18 cellular contexts compared by ENCODE assay signal in genomic region chr6:87099472-87099871, GRCh38. TPM values are rescaled to one million over a fixed set of nuclear protein-coding genes. Genes with fewer than 3 reads are reported as not detected.
A peak's percentile ranks its signal among the peaks of the same experiment; 100 is the strongest.
DNase-seq lines count a peak whose midpoint lies in the region; ATAC-seq and TF ChIP-seq lines count a peak whose summit lies in the region.
"Had no signal": no experiment of that assay in that cellular context is flagged by ENCODE, and none has a peak within 500 bp of the region (broad histone marks: within the 10 kb centered on the region; RNA-seq: fewer than 3 reads in every experiment).

No MANE protein-coding gene starts in this region.

- H3K9me2 ChIP-seq in OCI-LY7 (ENCODE audit: insufficient read depth, low read length) = no peaks in the 10 kb centered on the region
- no peaks in the 10 kb centered on the region for H3K9me2 ChIP-seq in PC-3 (replicated peaks; ENCODE audit: low read length)

- intact Hi-C loops in OCI-LY7 (cut with micrococcal nuclease; ENCODE audit: unreplicated experiment) = no loop called here
- intact Hi-C loops in PC-3 (cut with micrococcal nuclease) = no loop called here
- intact Hi-C loops in Right ventricle myocardium inferior (cut with DNase I) = no loop called here

- CTCF ChIA-PET in OCI-LY7 (lab: Charles Lee; ENCODE audit: unreplicated experiment) = no interaction called here
- CTCF ChIA-PET in PC-3 (lab: Charles Lee) = no interaction called here

- peak; percentile 95 for ATAC-seq in GM18520 (IDR thresholded peaks at IDR 0.05; ENCODE audit: unreplicated experiment)
- ATAC-seq in GM21528 (IDR thresholded peaks at IDR 0.05; ENCODE audit: low FRiP score, unreplicated experiment) = peak; percentile 78
- ATAC-seq in HG03159 (IDR thresholded peaks at IDR 0.05; ENCODE audit: unreplicated experiment) = peak; percentile 57
- no peak for ATAC-seq in GM21447 (IDR thresholded peaks at IDR 0.05; ENCODE audit: unreplicated experiment)
- no peak for ATAC-seq in PC-3
- ATAC-seq in Right ventricle myocardium inferior = no peak
- ATAC-seq: stimulated activated naive CD8-positive, alpha-beta T cell treated with anti-CD3 and anti-CD28 coated beads, Interleukin-15, Interleukin-2, amounts not matched to agents 100 U/mL and 50 U/mL, for 24 hours had no signal

- no TSS peak for BruUV-seq in OCI-LY7 (replicated peaks; lab: Mats Ljungman, UMichigan)
- BruUV-seq in PC-3 (replicated peaks; lab: Mats Ljungman, UMichigan) = no TSS peak

- H2AFZ ChIP-seq in OCI-LY7 (ENCODE audit: low read length) (no peak overlapping the region), PC-3 (ENCODE audit: low read length) (no peak overlapping the region)

- H3K27me3 ChIP-seq in PC-3 (ENCODE audit: low read length) = peaks cover 47% of the 10 kb centered on the region
- H3K27me3 ChIP-seq: Peyer's patch had no signal

- H3F3A ChIP-seq in PC-3 (ENCODE audit: low read length, unreplicated experiment) = no peaks in the 10 kb centered on the region

- no peak overlapping the region for H3K4me2 ChIP-seq in OCI-LY7 (ENCODE audit: low read length)
- no peak overlapping the region for H3K4me2 ChIP-seq in PC-3 (ENCODE audit: low read length)

- H3K4me1 ChIP-seq in OCI-LY7 (ENCODE audit: insufficient read depth, low read length, poor library complexity, severe bottlenecking) = no peaks in the 10 kb centered on the region
- no peaks in the 10 kb centered on the region for H3K4me1 ChIP-seq in PC-3 (ENCODE audit: insufficient read depth, low read length)
- H3K4me1 ChIP-seq: Peyer's patch had no signal

- H3K4me3 ChIP-seq in OCI-LY7 (ENCODE audit: low read depth, low read length, poor library complexity, severe bottlenecking) (no peak overlapping the region), PC-3 (ENCODE audit: low read length) (no peak overlapping the region)
- H3K4me3 ChIP-seq: Peyer's patch had no signal

- H3K36me3 ChIP-seq in OCI-LY7 (ENCODE audit: insufficient read depth, low read length) (no peaks in the 10 kb centered on the region), PC-3 (ENCODE audit: low read depth, low read length) (no peaks in the 10 kb centered on the region)
- H3K36me3 ChIP-seq: Peyer's patch had no signal

- POLR2A ChIA-PET in OCI-LY7 (lab: Charles Lee) (interaction anchor here (0.6 to 1.1 kb wide), 2 partner anchors 9 to 1211 kb away, joined by 3 read pairs; no protein-coding TSS in a partner anchor), PC-3 (lab: Charles Lee; ENCODE audit: unreplicated experiment) (no interaction called here)

- H3K79me2 ChIP-seq in OCI-LY7 (ENCODE audit: insufficient read depth, low read depth, low read length) (no peaks in the 10 kb centered on the region), PC-3 (ENCODE audit: low read length) (no peaks in the 10 kb centered on the region)

- no peak overlapping the region for H3K9ac ChIP-seq in PC-3 (ENCODE audit: low read length)

- H4K20me1 ChIP-seq in OCI-LY7 (ENCODE audit: insufficient read depth, low read length) (no peaks in the 10 kb centered on the region), PC-3 (ENCODE audit: low read length) (no peaks in the 10 kb centered on the region)

- no peak for DNase-seq in OCI-LY7 (ENCODE audit: low spot score)
- no peak for DNase-seq in PC-3
- no peak for DNase-seq in Right ventricle myocardium inferior (ENCODE audit: missing footprints)
- DNase-seq: activated CD8-positive, alpha-beta memory T cell treated with anti-CD3 and anti-CD28 coated beads for 24 hours; activated naive CD8-positive, alpha-beta T cell treated with anti-CD3 and anti-CD28 coated beads for 36 hours; AML-193; Peyer's patch; posterior cingulate gyrus; stimulated activated CD4-positive, alpha-beta T cell treated with anti-CD3 and anti-CD28 coated beads, Interleukin-2, amount 100 ng/mL, for 48 hours; stimulated activated naive CD8-positive, alpha-beta T cell treated with anti-CD3 and anti-CD28 coated beads, Interleukin-15, Interleukin-2, amounts not matched to agents 100 U/mL and 50 U/mL, for 24 hours; T1000 had no signal

- H3K27ac ChIP-seq in VCaP (peak overlapping the region; percentile 43), OCI-LY7 (ENCODE audit: low read depth, low read length, poor library complexity, severe bottlenecking) (no peak overlapping the region), PC-3 (ENCODE audit: low read length) (no peak overlapping the region)
- H3K27ac ChIP-seq: Peyer's patch had no signal

- TF ChIP-seq CTCF in VCaP (conservative IDR thresholded peaks at IDR 0.05) (no peak), OCI-LY7 (conservative IDR thresholded peaks at IDR 0.05; ENCODE audit: low read length) (no peak), PC-3 (conservative IDR thresholded peaks at IDR 0.05; ENCODE audit: low read depth, low read length) (no peak)

- H3K9me3 ChIP-seq in OCI-LY7 (ENCODE audit: low read length) (no peaks in the 10 kb centered on the region), PC-3 (ENCODE audit: low read length) (no peaks in the 10 kb centered on the region)
- H3K9me3 ChIP-seq: Peyer's patch had no signal

RNA-seq across cellular contexts. Expression of gene CGA, which starts 4.6 kb away (rescaled TPM):
- total RNA-seq in OCI-LY7 (2014; rRNA removed; shearing (Covaris generic)) = not detected in 2 replicates
- not detected in 2 replicates for total RNA-seq in OCI-LY7 (2022)
- total RNA-seq in PC-3 (2014; rRNA removed) = not detected in 2 replicates
- total RNA-seq in Right ventricle myocardium inferior = 0.49 TPM
- total RNA-seq: activated naive CD8-positive, alpha-beta T cell treated with anti-CD3 and anti-CD28 coated beads for 36 hours; LHCN-M2; mesothelial cell of epicardium; Peyer's patch had no signal

RNA-seq across cellular contexts. Expression of gene ZNF292, which starts 55.9 kb away (rescaled TPM):
- total RNA-seq in OCI-LY7 (2014; rRNA removed; shearing (Covaris generic)) = 17.5 and 18.7 TPM in 2 replicates
- total RNA-seq in OCI-LY7 (2022) (44.9 and 53.7 TPM in 2 replicates), PC-3 (2014; rRNA removed) (8.9 and 16.9 TPM in 2 replicates), Right ventricle myocardium inferior (35.0 TPM)

Comparison
In these comparisons a context has a peak if more than half of its experiments do, and no peak if none do; other contexts are left out.
1. ATAC-seq: peak in GM18520 (single experiment), GM21528 (single experiment) and HG03159 (single experiment); none in GM21447 (single experiment), PC-3 (single experiment) and Right ventricle myocardium inferior (single experiment).